8 cellular contexts compared by ENCODE assay signal in the genomic region with DNA sequence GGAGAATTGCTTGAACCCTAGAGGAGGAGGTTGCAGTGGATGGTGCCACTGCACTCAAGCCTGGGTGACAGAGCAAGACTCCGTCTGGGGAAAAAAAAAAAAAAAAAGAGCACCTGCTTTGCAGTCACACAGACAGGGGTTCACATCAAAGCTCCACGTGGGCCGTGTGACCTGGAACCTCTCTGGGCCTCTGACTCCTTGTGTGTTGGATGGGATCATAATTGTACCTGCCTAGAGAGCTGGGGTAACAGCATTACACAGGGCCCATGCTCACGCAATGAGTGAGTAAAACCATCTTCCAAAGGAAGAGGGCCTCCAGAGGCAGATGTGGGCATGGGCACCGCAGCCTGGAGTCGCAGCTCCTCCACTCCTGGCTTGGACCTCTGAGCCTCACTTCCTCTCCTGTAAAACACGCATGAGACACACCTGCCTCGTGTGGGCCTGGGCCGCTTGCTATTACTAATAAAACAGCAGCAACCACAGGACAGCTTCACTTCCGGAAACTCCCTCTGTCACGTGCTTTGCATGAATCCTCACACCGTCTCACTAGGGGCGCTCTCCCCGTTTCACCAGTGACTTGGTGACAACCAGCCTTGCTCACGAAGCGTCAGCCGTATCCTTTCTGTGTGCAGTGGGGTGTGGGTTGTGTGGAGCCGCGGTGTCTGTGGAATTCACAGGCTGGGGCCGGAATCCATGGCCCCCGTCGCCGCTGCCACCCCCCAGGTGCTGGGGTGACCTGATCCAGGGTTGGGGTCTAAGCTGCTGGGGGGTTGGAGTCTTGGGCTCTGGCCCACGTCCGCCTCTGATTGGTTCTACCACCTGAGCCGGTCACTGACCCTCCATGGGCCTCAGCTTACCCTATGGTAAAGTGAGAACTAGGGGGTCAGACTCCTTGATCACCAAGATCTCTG. TPM values are rescaled to one million over a fixed set of nuclear protein-coding genes. Genes with fewer than 3 reads are reported as not detected.
DNase-seq lines count a peak whose midpoint lies in the region; ATAC-seq, FAIRE-seq and TF ChIP-seq lines count a peak whose summit lies in the region.
"Not testable (repeated sequence)": the region's sequence is repeated elsewhere in the genome, so short reads cannot be mapped to it uniquely, and the experiment has no call there.

No MANE protein-coding gene starts in this region.

- not testable (repeated sequence) for H2AFZ ChIP-seq in neural progenitor cell (replicated peaks)

- not testable (repeated sequence) for H3K36me3 Mint-ChIP-seq in neural progenitor cell

- peaks cover 0 to 20% (median 2%) of the 10 kb centered on the region in 4 donors for H3K4me1 ChIP-seq in Peyer's patch
- H3K4me1 ChIP-seq in neural progenitor cell: not testable (repeated sequence)

- H3K27me3 ChIP-seq in Peyer's patch: not testable (repeated sequence)
- peaks cover 20% of the 10 kb centered on the region for H3K27me3 ChIP-seq in neural progenitor cell

- H3K27ac ChIP-seq in Peyer's patch: peak overlapping the region; percentile 57 to 80 (median 70)
- H3K27ac ChIP-seq in neural progenitor cell: not testable (repeated sequence)

- FAIRE-seq in HTR-8/SVneo (lab: Jason Lieb, UNC): peak; percentile 65

- H3K36me3 ChIP-seq in Peyer's patch, neural progenitor cell: not testable (repeated sequence)

- not testable (repeated sequence) for H3K9me3 ChIP-seq in Peyer's patch; neural progenitor cell (ENCODE audit: low read depth)

- H3K9ac ChIP-seq in neural progenitor cell: not testable (repeated sequence)

- not testable (repeated sequence) for H3K4me3 Mint-ChIP-seq in neural progenitor cell

- H4K20me1 ChIP-seq in neural progenitor cell (ENCODE audit: low read depth): not testable (repeated sequence)

- not testable (repeated sequence) for H3K4me1 Mint-ChIP-seq in neural progenitor cell

- peak; percentile 53 to 67 for TF ChIP-seq POLR2A in Peyer's patch (IDR thresholded peaks at IDR 0.05)

- TF ChIP-seq CTCF in Peyer's patch (IDR thresholded peaks at IDR 0.05) (peak in 4 of 6 experiments; percentile 47 to 71 (median 59)), fibroblast of mammary gland (conservative IDR thresholded peaks at IDR 0.05; ENCODE audit: control insufficient read depth, insufficient read depth, low read depth, low read length) (peak; percentile 23)
- TF ChIP-seq CTCF in neural progenitor cell (IDR thresholded peaks at IDR 0.05): not testable (repeated sequence)

- H3K4me2 ChIP-seq in neural progenitor cell: not testable (repeated sequence)

- DNase-seq in GM03348 (ENCODE audit: low spot score) (peak; percentile 54), Peyer's patch (peak; percentile 87 to 97 (median 95)), fibroblast of mammary gland (ENCODE audit: low read depth) (peak; percentile 57), neural progenitor cell (ENCODE audit: low spot score) (peak; percentile 54)
- DNase-seq in HTR-8/SVneo (ENCODE audit: insufficient read length, low spot score): not testable (repeated sequence)
- peak; percentile 82 for DNase-seq in activated T-cell treated with anti-CD3 and anti-CD28 coated beads, Interleukin-2, amount 50 U/mL, for 1 hour
- peak; percentile 53 to 83 (median 74) for DNase-seq in stimulated activated naive CD4-positive, alpha-beta T cell (lab: John Stamatoyannopoulos, UW)

- not testable (repeated sequence) for H3F3A ChIP-seq in neural progenitor cell (ENCODE audit: low read depth)

- H3K27me3 Mint-ChIP-seq in neural progenitor cell (ENCODE audit: insufficient read depth, low read depth): not testable (repeated sequence)

- H3K79me2 ChIP-seq in neural progenitor cell (ENCODE audit: low read depth): not testable (repeated sequence)

- H3K27ac Mint-ChIP-seq in neural progenitor cell: not testable (repeated sequence)

- peak overlapping the region; percentile 13 to 38 (median 30) for H3K4me3 ChIP-seq in Peyer's patch
- not testable (repeated sequence) for H3K4me3 ChIP-seq in fibroblast of mammary gland (ENCODE audit: control insufficient read depth, low read depth, low read length); neural progenitor cell

- ATAC-seq in GM21619 (IDR thresholded peaks at IDR 0.05; ENCODE audit: unreplicated experiment): peak; percentile 91

- H3K9me3 Mint-ChIP-seq in neural progenitor cell: not testable (repeated sequence)

RNA-seq across cellular contexts. Expression of a gene that starts 10.4 kb away (rescaled TPM):
- total RNA-seq in Peyer's patch (10 to 100 TPM in 3 of 4 donors, 1 to 10 TPM in 1; 1.7 to 34.0 (median 15.7) TPM), neural progenitor cell (ENCODE audit: low replicate concordance) (0.24 and 0.28 TPM in 2 replicates)

RNA-seq across cellular contexts. Expression of a gene that starts 28.0 kb away (rescaled TPM):
- 10 to 100 TPM in 1 of 4 donors, 1 to 10 TPM in 3; 5.0 to 12.2 (median 6.8) TPM for total RNA-seq in Peyer's patch
- 2.1 TPM in 2 replicates for total RNA-seq in neural progenitor cell (ENCODE audit: low replicate concordance)
